In genomic region chr7:65354263-65354662, GRCh38 we compare ENCODE assay signal across 7 cellular contexts.
"Had no signal": no experiment of that assay in that cellular context is flagged by ENCODE, and none has a peak within 500 bp of the region (broad histone marks: within the 10 kb centered on the region; RNA-seq: fewer than 3 reads in every experiment).

No MANE protein-coding gene starts in this region.

- FAIRE-seq: H1, H54, HTR-8/SVneo had no signal

- H2AFZ ChIP-seq: GM23338 had no signal

- ATAC-seq: GM23338 had no signal

- H3K4me2 ChIP-seq: GM23338 had no signal

- H3K4me3 ChIP-seq: GM23338 had no signal

- DNase-seq: H9, HCEC 1CT, KG1 had no signal
